24 cellular contexts compared by ENCODE assay signal in the genomic region with DNA sequence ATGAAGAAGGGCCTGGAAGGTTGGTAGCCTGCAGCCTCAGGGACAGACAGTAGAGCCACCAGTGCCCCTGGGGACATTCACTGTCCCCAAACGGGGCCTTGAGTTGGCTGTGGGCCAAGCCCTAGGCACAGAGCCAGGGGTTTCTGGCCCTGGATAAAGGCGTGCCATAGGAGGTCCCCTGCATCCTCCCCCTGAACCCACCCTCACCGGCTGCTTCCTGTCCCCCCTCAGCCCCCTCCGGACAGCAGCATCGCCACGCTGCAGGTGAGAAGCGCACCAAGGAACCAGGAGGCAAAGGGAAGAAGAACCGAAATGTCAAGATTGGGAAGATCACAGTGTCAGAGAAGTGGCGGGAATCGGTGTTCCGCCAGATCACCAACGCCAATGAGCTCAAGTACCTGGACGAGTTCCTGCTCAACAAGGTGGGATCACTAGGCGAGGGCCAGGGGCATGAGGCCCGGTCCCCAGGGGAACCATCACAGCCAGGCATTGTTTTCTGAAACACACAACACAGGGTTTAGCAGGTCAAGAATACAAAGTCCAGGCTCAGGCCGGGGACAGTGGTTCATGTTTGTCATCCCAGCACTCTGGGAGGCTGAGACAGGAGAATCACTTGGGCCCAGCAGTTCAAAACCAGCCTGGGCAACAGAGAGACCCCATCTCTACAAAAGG. TPM values are rescaled to one million over a fixed set of nuclear protein-coding genes. Genes with fewer than 3 reads are reported as not detected.
A peak's percentile ranks its signal among the peaks of the same experiment; 100 is the strongest.
DNase-seq lines count a peak whose midpoint lies in the region; ATAC-seq, FAIRE-seq and TF ChIP-seq lines count a peak whose summit lies in the region.
"Had no signal": no experiment of that assay in that cellular context is flagged by ENCODE, and none has a peak within 500 bp of the region (broad histone marks: within the 10 kb centered on the region; RNA-seq: fewer than 3 reads in every experiment).

No MANE protein-coding gene starts in this region.

- POLR2A ChIA-PET in SK-N-SH (lab: Yijun Ruan, JAX): no interaction called here
- POLR2A ChIA-PET in K562 (lab: Yijun Ruan, JAX): interaction anchor here (0.7 kb wide), 2 partner anchors 69 to 311 kb away, joined by 3 read pairs; partner anchors contain the start of gene PGLS

- DNase-seq in SK-N-SH: peak; percentile 49
- peak; percentile 67 for DNase-seq in HuH-7 (ENCODE audit: low spot score)
- no peak for DNase-seq in K562 (ENCODE audit: extremely low read depth in 1 of 4, low spot score in 3 of 4)
- DNase-seq in osteoblast (ENCODE audit: insufficient read length, low spot score, missing footprints): peak; percentile 71
- no peak for DNase-seq in caudate nucleus (lab: John Stamatoyannopoulos, UW)
- no peak for DNase-seq in NK-92 treated with Interleukin-12 subunit alpha and Interleukin-12 subunit beta, amount 100 ng/mL, for 24 hours (lab: John Stamatoyannopoulos, UW)
- DNase-seq in dedifferentiated amniotic fluid mesenchymal stem cell (ENCODE audit: extremely low spot score): no peak
- DNase-seq: CD4-positive, alpha-beta memory T cell; COR-L47; HCEC 1CT; NCI-H1048; NCI-H1417; NCI-H1694; NCI-H2029 treated with DMSO at 0.1 percent for 48 hours; NCI-H446 treated with DMSO at 0.1 percent for 48 hours; NCI-H526 treated with DMSO at 0.1 percent for 48 hours; PC-9; Right ventricle myocardium superior had no signal

- H3F3A ChIP-seq in SK-N-SH (replicated peaks; ENCODE audit: insufficient read depth): no peaks in the 10 kb centered on the region

- H3K9me3 ChIP-seq in SK-N-SH (no peaks in the 10 kb centered on the region), K562 (replicated peaks; ENCODE audit: control insufficient read depth, insufficient read depth, low read depth, low read length) (no peaks in the 10 kb centered on the region), osteoblast (ENCODE audit: low read depth, low read length) (no peaks in the 10 kb centered on the region)
- H3K9me3 ChIP-seq: BLaER1 treated with 17β-estradiol and CSF1 and Interleukin-3, amounts not matched to agents 10 nM and 100 nM; SJSA1 had no signal

- no peak for TF ChIP-seq RAD21 in SK-N-SH (IDR thresholded peaks at IDR 0.05; ENCODE audit: low read length)
- no peak for TF ChIP-seq RAD21 in K562 (CRISPR knock-in tag; conservative IDR thresholded peaks at IDR 0.05 in 1 of 2, IDR thresholded peaks at IDR 0.05 in 1 of 2)

- in situ Hi-C loops in K562 (cut with MboI): loop anchor here (5.0 kb wide), 1 partner anchor 77 kb away; no protein-coding TSS in a partner anchor

- H3K9ac ChIP-seq in SK-N-SH (no peak overlapping the region), K562 (ENCODE audit: insufficient read depth in 1 of 2, low read depth in 2 of 2, low read length in 2 of 2) (peak overlapping the region in 1 of 2 experiments; percentile 52; a peak in 1 of 4 replicates)

- H2AFZ ChIP-seq in SK-N-SH (ENCODE audit: low read depth): no peak overlapping the region
- no peak overlapping the region for H2AFZ ChIP-seq in K562 (ENCODE audit: low read depth, low read length)
- no peak overlapping the region for H2AFZ ChIP-seq in osteoblast (ENCODE audit: low read length)
- H2AFZ ChIP-seq: PC-9 had no signal

- no peaks in the 10 kb centered on the region for H3K27me3 ChIP-seq in SK-N-SH (ENCODE audit: insufficient read depth)
- no peaks in the 10 kb centered on the region for H3K27me3 ChIP-seq in K562 (ENCODE audit: control insufficient read depth in 2 of 2, insufficient read depth in 2 of 2, low read length in 2 of 2)
- H3K27me3 ChIP-seq in osteoblast (ENCODE audit: insufficient read depth, low read length): no peaks in the 10 kb centered on the region
- H3K27me3 ChIP-seq: BLaER1 treated with 17β-estradiol and CSF1 and Interleukin-3, amounts not matched to agents 10 nM and 100 nM; SJSA1 had no signal

- H3K4me1 ChIP-seq in SK-N-SH (ENCODE audit: control insufficient read depth in 1 of 2, insufficient read depth in 2 of 2, low read depth in 1 of 2, low read length in 1 of 2): no peaks in the 10 kb centered on the region
- peaks cover 0 to 8% of the 10 kb centered on the region in 2 experiments; a peak in 1 of 5 replicates for H3K4me1 ChIP-seq in K562 (replicated peaks in 1 of 2; ENCODE audit: control insufficient read depth in 2 of 2, insufficient read depth in 2 of 2, low read length in 2 of 2)
- H3K4me1 ChIP-seq in osteoblast (ENCODE audit: insufficient read depth, low read length): no peaks in the 10 kb centered on the region
- H3K4me1 ChIP-seq: SJSA1 had no signal

- no peaks in the 10 kb centered on the region for H3K79me2 ChIP-seq in SK-N-SH (ENCODE audit: insufficient read depth)
- no peaks in the 10 kb centered on the region for H3K79me2 ChIP-seq in K562 (ENCODE audit: control insufficient read depth, insufficient read depth, low read length)
- no peaks in the 10 kb centered on the region for H3K79me2 ChIP-seq in osteoblast (ENCODE audit: insufficient read depth, low read length)

- intact Hi-C loops in K562 (cut with micrococcal nuclease): loop anchor here (10.0 kb wide), 1 partner anchor 126 kb away; the partner anchor contains the start of genes HAUS8 and MYO9B

- ATAC-seq in SK-N-SH treated with all-trans-retinoic acid at 6 μM for 48 hours (no peak), K562 (no peak)

- H4K20me1 ChIP-seq in SK-N-SH (ENCODE audit: insufficient read depth): no peaks in the 10 kb centered on the region
- no peaks in the 10 kb centered on the region for H4K20me1 ChIP-seq in K562 (replicated peaks; ENCODE audit: control insufficient read depth, insufficient read depth, low read length)
- peaks cover 6% of the 10 kb centered on the region for H4K20me1 ChIP-seq in osteoblast (ENCODE audit: insufficient read depth, low read length)

- CTCF ChIA-PET in SK-N-SH (lab: Yijun Ruan, JAX) (interaction anchor here (0.9 to 2.2 kb wide), 3 partner anchors 15 to 131 kb away, joined by 3 to 9 read pairs (median 3); no protein-coding TSS in a partner anchor), K562 (lab: Yijun Ruan, JAX; ENCODE audit: low intra/inter-chr PET ratio) (no interaction called here)

- H3K9me2 ChIP-seq in SK-N-SH: no peaks in the 10 kb centered on the region

- H3K27ac ChIP-seq in SK-N-SH (ENCODE audit: low read depth in 2 of 2, low read length in 1 of 2) (no peak overlapping the region), K562 (ENCODE audit: extremely low read depth, low read depth, low read length) (no peak overlapping the region), osteoblast (ENCODE audit: low read depth, low read length) (no peak overlapping the region), caudate nucleus (ENCODE audit: low read depth, low read length) (no peak overlapping the region)
- H3K27ac ChIP-seq: BLaER1 treated with 17β-estradiol and CSF1 and Interleukin-3, amounts not matched to agents 10 nM and 100 nM; PC-9; SJSA1 had no signal

- no peak for FAIRE-seq in K562 (lab: Jason Lieb, UNC)
- FAIRE-seq: G401.6, H1, HTR-8/SVneo had no signal

- H3K36me3 ChIP-seq in SK-N-SH (replicated peaks in 1 of 2; ENCODE audit: control insufficient read depth in 1 of 2, insufficient read depth in 2 of 2, low read length in 1 of 2) (peaks cover 12 to 29% of the 10 kb centered on the region in 2 experiments), K562 (ENCODE audit: control insufficient read depth, insufficient read depth, low read length) (peaks cover 53% of the 10 kb centered on the region; the same call in 2 of the 3 replicates), osteoblast (ENCODE audit: insufficient read depth, low read length) (peaks cover 71% of the 10 kb centered on the region)

- no peak for TF ChIP-seq POLR2A in K562 (conservative IDR thresholded peaks at IDR 0.05)

- no peak overlapping the region for H3K4me3 ChIP-seq in SK-N-SH (ENCODE audit: low read depth in 2 of 2, low read length in 1 of 2)
- no peak overlapping the region for H3K4me3 ChIP-seq in K562
- H3K4me3 ChIP-seq in osteoblast (ENCODE audit: insufficient read depth, low read length): no peak overlapping the region
- H3K4me3 ChIP-seq: BLaER1 treated with 17β-estradiol and CSF1 and Interleukin-3, amounts not matched to agents 10 nM and 100 nM; PC-9; SJSA1 had no signal

- TF ChIP-seq EP300 in SK-N-SH (IDR thresholded peaks at IDR 0.05; ENCODE audit: borderline replicate concordance in 1 of 2, low read depth in 1 of 2, low read length in 1 of 2) (no peak), K562 (IDR thresholded peaks at IDR 0.05; ENCODE audit: low read length) (no peak)

- H3K4me2 ChIP-seq in SK-N-SH (no peak overlapping the region), K562 (ENCODE audit: insufficient read depth, low read length) (no peak overlapping the region), osteoblast (ENCODE audit: insufficient read depth, low read length) (no peak overlapping the region)
- H3K4me2 ChIP-seq: PC-9 had no signal

- TF ChIP-seq CTCF in SK-N-SH (IDR thresholded peaks at IDR 0.05) (no peak), K562 (IDR thresholded peaks at IDR 0.05 in 2 of 3, conservative IDR thresholded peaks at IDR 0.05 in 1 of 3; ENCODE audit: insufficient read depth in 2 of 3, low read depth in 1 of 3, low read length in 3 of 3) (no peak), osteoblast (IDR thresholded peaks at IDR 0.05; ENCODE audit: extremely low read depth, low read depth, low read length) (no peak)

- no peaks in the 10 kb centered on the region for H3K9me1 ChIP-seq in K562 (ENCODE audit: control insufficient read depth, insufficient read depth, low read length)

- WGBS in SK-N-SH (ENCODE audit: low lambda C conversion rate): 88% methylated on average over 16 of the region's 16 CpGs
- WGBS in K562 (ENCODE audit: insufficient coverage, low coverage, missing lambda C conversion rate): 83% methylated on average over 13 of the region's 16 CpGs

- BruUV-seq in K562 (replicated peaks; lab: Mats Ljungman, UMichigan): no TSS peak

RNA-seq across cellular contexts. Expression of gene USE1, which starts 14.6 kb away (rescaled TPM):
- polyA plus RNA-seq in SK-N-SH (2012; rRNA removed): 63.9 and 81.8 TPM in 2 replicates
- polyA plus RNA-seq in SK-N-SH (2012; cell fraction: cytosol; rRNA removed): 50.5 and 51.0 TPM in 2 replicates
- polyA plus RNA-seq in SK-N-SH (2012; cell fraction: nucleus; rRNA removed): 75.2 and 100 TPM in 2 replicates
- total RNA-seq in K562 (2011; cell fraction: chromatin; rRNA removed; ENCODE audit: low replicate concordance): 15.6 and 34.4 TPM in 2 replicates
- 24.5 and 31.5 TPM in 2 replicates for total RNA-seq in K562 (2011; cell fraction: nucleolus; rRNA removed)
- 20.2 and 24.3 TPM in 2 replicates for total RNA-seq in K562 (2011; cell fraction: nucleoplasm; rRNA removed)
- total RNA-seq in K562 (2014; rRNA removed): 38.8 and 40.7 TPM in 2 replicates
- 15.2 and 17.3 TPM in 2 replicates for total RNA-seq in K562 (2014; rRNA removed; fragmentation: Illumina TruSeq; extraction: Trizol)
- 23.9 TPM in 2 replicates for total RNA-seq in K562 (2015; rRNA removed; fragmentation: Illumina TruSeq; extraction: Trizol)
- 34.0 and 34.9 TPM in 2 replicates for total RNA-seq in K562 (2021)
- 19.1 and 21.1 TPM in 2 replicates for polyA plus RNA-seq in K562 (2011; rRNA removed)
- polyA plus RNA-seq in K562 (2011; cell fraction: cytosol; rRNA removed): 25.0 and 38.2 TPM in 2 replicates
- 16.7 and 20.6 TPM in 2 replicates for polyA plus RNA-seq in K562 (2011; cell fraction: nucleus; rRNA removed)
- polyA plus RNA-seq in K562 (2012): 35.2 and 46.0 TPM in 2 replicates
- 27.3 and 32.8 TPM in 2 replicates for polyA plus RNA-seq in K562 (2014; fragmentation: Illumina TruSeq; extraction: Trizol)
- 10 to 100 TPM; 39.3 to 46.7 TPM for polyA plus RNA-seq in K562 (2014; fragmentation: Nextera tagmentation; extraction: Ambion mirVana)
- polyA plus RNA-seq in K562 (2014; rRNA removed): 50.6 and 52.4 TPM in 2 replicates
- 11.2 and 20.2 TPM in 2 replicates for polyA minus RNA-seq in K562 (2011; rRNA and poly(A)+ RNA removed)
- polyA minus RNA-seq in K562 (2011; cell fraction: cytosol; rRNA and poly(A)+ RNA removed): 12.1 and 12.7 TPM in 2 replicates
- polyA minus RNA-seq in K562 (2011; cell fraction: nucleus; rRNA and poly(A)+ RNA removed): 6.6 and 9.3 TPM in 2 replicates
- total RNA-seq in osteoblast: 22.4 and 25.7 TPM in 2 replicates

RNA-seq across cellular contexts. Expression of gene OCEL1, which starts 25.5 kb away (rescaled TPM):
- polyA plus RNA-seq in SK-N-SH (2012; rRNA removed) (9.1 and 9.8 TPM in 2 replicates), K562 (2011; rRNA removed) (10.2 TPM in 2 replicates), K562 (2014; fragmentation: Illumina TruSeq; extraction: Trizol) (18.8 and 27.0 TPM in 2 replicates), K562 (2014; fragmentation: Nextera tagmentation; extraction: Ambion mirVana) (10 to 100 TPM in 1 of 2 experiments, 1 to 10 TPM in 1; 8.0 to 10.7 TPM), K562 (2014; rRNA removed) (16.3 and 18.6 TPM in 2 replicates)
- 6.5 and 8.9 TPM in 2 replicates for polyA plus RNA-seq in SK-N-SH (2012; cell fraction: cytosol; rRNA removed)
- 18.3 and 24.7 TPM in 2 replicates for polyA plus RNA-seq in SK-N-SH (2012; cell fraction: nucleus; rRNA removed)
- 6.5 and 21.1 TPM in 2 replicates for total RNA-seq in K562 (2011; cell fraction: chromatin; rRNA removed; ENCODE audit: low replicate concordance)
- 15.1 and 16.3 TPM in 2 replicates for total RNA-seq in K562 (2011; cell fraction: nucleolus; rRNA removed)
- 12.4 and 15.1 TPM in 2 replicates for total RNA-seq in K562 (2011; cell fraction: nucleoplasm; rRNA removed)
- total RNA-seq in K562 (2014; rRNA removed) (12.4 and 17.6 TPM in 2 replicates), K562 (2014; rRNA removed; fragmentation: Illumina TruSeq; extraction: Trizol) (11.6 and 14.7 TPM in 2 replicates), K562 (2015; rRNA removed; fragmentation: Illumina TruSeq; extraction: Trizol) (9.3 and 11.2 TPM in 2 replicates), K562 (2021) (38.0 and 38.6 TPM in 2 replicates), osteoblast (2.4 and 3.3 TPM in 2 replicates)
- 13.3 and 25.0 TPM in 2 replicates for polyA plus RNA-seq in K562 (2011; cell fraction: cytosol; rRNA removed)
- polyA plus RNA-seq in K562 (2011; cell fraction: nucleus; rRNA removed): 15.4 and 17.4 TPM in 2 replicates
- polyA plus RNA-seq in K562 (2012): 24.9 and 39.7 TPM in 2 replicates
- 3.5 and 5.2 TPM in 2 replicates for polyA minus RNA-seq in K562 (2011; rRNA and poly(A)+ RNA removed)
- polyA minus RNA-seq in K562 (2011; cell fraction: cytosol; rRNA and poly(A)+ RNA removed): 10.7 and 13.4 TPM in 2 replicates
- 4.0 and 4.9 TPM in 2 replicates for polyA minus RNA-seq in K562 (2011; cell fraction: nucleus; rRNA and poly(A)+ RNA removed)

RNA-seq across cellular contexts. Expression of gene NR2F6, which starts 45.2 kb away (rescaled TPM):
- polyA plus RNA-seq in SK-N-SH (2012; rRNA removed) (31.7 and 37.3 TPM in 2 replicates), K562 (2011; rRNA removed) (18.8 and 23.9 TPM in 2 replicates), K562 (2014; fragmentation: Illumina TruSeq; extraction: Trizol) (11.4 and 15.7 TPM in 2 replicates), K562 (2014; fragmentation: Nextera tagmentation; extraction: Ambion mirVana) (1 to 10 TPM in 1 of 2 experiments, under 1 TPM in 1; 0.76 to 3.0 TPM), K562 (2014; rRNA removed) (64.2 and 69.6 TPM in 2 replicates)
- 16.0 and 27.7 TPM in 2 replicates for polyA plus RNA-seq in SK-N-SH (2012; cell fraction: cytosol; rRNA removed)
- polyA plus RNA-seq in SK-N-SH (2012; cell fraction: nucleus; rRNA removed): 33.4 and 46.3 TPM in 2 replicates
- total RNA-seq in K562 (2011; cell fraction: chromatin; rRNA removed; ENCODE audit: low replicate concordance): 10.8 and 27.6 TPM in 2 replicates
- 38.8 and 38.9 TPM in 2 replicates for total RNA-seq in K562 (2011; cell fraction: nucleolus; rRNA removed)
- 21.8 and 21.9 TPM in 2 replicates for total RNA-seq in K562 (2011; cell fraction: nucleoplasm; rRNA removed)
- total RNA-seq in K562 (2014; rRNA removed) (93.2 and 99.7 TPM in 2 replicates), K562 (2014; rRNA removed; fragmentation: Illumina TruSeq; extraction: Trizol) (9.8 and 12.6 TPM in 2 replicates), K562 (2015; rRNA removed; fragmentation: Illumina TruSeq; extraction: Trizol) (22.8 and 25.2 TPM in 2 replicates), K562 (2021) (95.9 and 97.5 TPM in 2 replicates), osteoblast (29.5 and 32.2 TPM in 2 replicates)
- 30.9 and 123 TPM in 2 replicates for polyA plus RNA-seq in K562 (2011; cell fraction: cytosol; rRNA removed)
- 22.1 and 32.8 TPM in 2 replicates for polyA plus RNA-seq in K562 (2011; cell fraction: nucleus; rRNA removed)
- polyA plus RNA-seq in K562 (2012): 39.5 and 51.7 TPM in 2 replicates
- 5.7 and 7.4 TPM in 2 replicates for polyA minus RNA-seq in K562 (2011; rRNA and poly(A)+ RNA removed)
- polyA minus RNA-seq in K562 (2011; cell fraction: cytosol; rRNA and poly(A)+ RNA removed): 29.7 and 39.7 TPM in 2 replicates
- 9.3 and 11.7 TPM in 2 replicates for polyA minus RNA-seq in K562 (2011; cell fraction: nucleus; rRNA and poly(A)+ RNA removed)

Comparison
In these comparisons a context has a peak if more than half of its experiments do, and no peak if none do; other contexts are left out.
1. DNase-seq: peak in SK-N-SH (single experiment), HuH-7 (single experiment) and osteoblast (single experiment); none in K562 (0 of 4), caudate nucleus (0 of 61), NK-92 treated with Interleukin-12 subunit alpha and Interleukin-12 subunit beta, amount 100 ng/mL, for 24 hours (single experiment) and dedifferentiated amniotic fluid mesenchymal stem cell (single experiment).
2. Of the 27 proteins assayed by ChIP-seq in both K562 and SK-N-SH: peak only in K562: NFIC; only in SK-N-SH: none; in both: none; in neither: 26.